ENCODE assay signal across 24 cellular contexts in genomic region chr19:28929026-28929425, GRCh38.
"Had no signal": no experiment of that assay in that cellular context is flagged by ENCODE, and none has a peak within 500 bp of the region (broad histone marks: within the 10 kb centered on the region; RNA-seq: fewer than 3 reads in every experiment).

No MANE protein-coding gene starts in this region.

- H3K27me3 ChIP-seq: pancreas, right atrium auricular region, tibial artery had no signal

- DNase-seq: activated CD4-positive, alpha-beta T cell treated with anti-CD3 and anti-CD28 coated beads, Interleukin-2, amount 50 U/mL, for 4 hours; activated CD8-positive, alpha-beta memory T cell treated with anti-CD3 and anti-CD28 coated beads for 24 hours; activated CD8-positive, alpha-beta memory T cell treated with anti-CD3 and anti-CD28 coated beads, Interleukin-2, amount 50 U/mL, for 4 hours; activated naive CD4-positive, alpha-beta T cell treated with Interleukin-2 at 50 U/mL for 16 hours; activated naive CD8-positive, alpha-beta T cell treated with anti-CD3 and anti-CD28 coated beads for 36 hours; activated T-cell treated with anti-CD3 and anti-CD28 coated beads, Interleukin-2, amount 50 U/mL, for 4 hours; amniotic stem cell; effector CD4-positive, alpha-beta T cell; foreskin melanocyte; glutamatergic neuron; hippocampal formation; left ventricle myocardium inferior; natural killer cell; pancreas; psoas muscle; stimulated activated CD4-positive, alpha-beta T cell treated with anti-CD3 and anti-CD28 coated beads, Interleukin-2, amount 100 ng/mL, for 24 hours; stimulated activated naive CD8-positive, alpha-beta T cell treated with anti-CD3 and anti-CD28 coated beads, Interleukin-15, amount 100 ng/mL, for 72 hours; T1000; tibial artery had no signal

- H3K36me3 ChIP-seq: left ventricle myocardium inferior, pancreas, right atrium auricular region, tibial artery had no signal

- H3K4me3 ChIP-seq: left ventricle myocardium inferior, pancreas, psoas muscle, right atrium auricular region, skin epidermis, tibial artery had no signal

- ATAC-seq: activated T-cell treated with anti-CD3 and anti-CD28 coated beads, Interleukin-2, amount 50 U/mL, for 4 hours; natural killer cell; pancreas; psoas muscle; stimulated activated effector memory CD8-positive, alpha-beta T cell treated with anti-CD3 and anti-CD28 coated beads, Interleukin-12 subunit alpha, Interleukin-12 subunit beta, amount 100 ng/mL, for 72 hours; stimulated activated naive CD8-positive, alpha-beta T cell treated with anti-CD3 and anti-CD28 coated beads, Interleukin-15, amount 100 ng/mL, for 72 hours; WTC11 had no signal

- H3K27ac ChIP-seq: left ventricle myocardium inferior, pancreas, psoas muscle, right atrium auricular region, skin epidermis, tibial artery had no signal

- H3K4me1 ChIP-seq: left ventricle myocardium inferior, pancreas, psoas muscle, right atrium auricular region, tibial artery had no signal

- FAIRE-seq: endometrium, pancreas had no signal

- H3K9me3 ChIP-seq: left ventricle myocardium inferior, pancreas, psoas muscle, right atrium auricular region, tibial artery had no signal
